Comparison of ENCODE assay signal across 1 cellular context in genomic region chr20:38633577-38634093, GRCh38.
TF ChIP-seq lines count a peak whose summit lies in the region.

No MANE protein-coding gene starts in this region.

TF ChIP-seq in H1, 55 proteins besides CTCF, POLR2A, EP300 and RAD21:
- TF ChIP-seq TBP (IDR thresholded peaks at IDR 0.05; ENCODE audit: low read depth, low read length): peak; percentile 14; the same call in 1 of the 2 replicates
- TF ChIP-seq EZH2 (IDR thresholded peaks at IDR 0.05; ENCODE audit: low read depth, low read length, severe bottlenecking): no peak
- 0 out of 2 replicates have a peak, but pooled peaks have one; percentile 31 for TF ChIP-seq TEAD4 (IDR thresholded peaks at IDR 0.05; ENCODE audit: low read depth, low read length)
- TF ChIP-seq KDM1A (IDR thresholded peaks at IDR 0.05; ENCODE audit: borderline replicate concordance, low read length): peak; percentile 94
- TF ChIP-seq CBX5 (IDR thresholded peaks at IDR 0.05; ENCODE audit: low read depth, low read length): no peak
- TF ChIP-seq E2F6 (IDR thresholded peaks at IDR 0.05): peak; percentile 73; the same call in 1 of the 2 replicates
- TF ChIP-seq TAF1 (IDR thresholded peaks at IDR 0.05; ENCODE audit: low read depth, low read length): 0 out of 2 replicates have a peak, but pooled peaks have one; percentile 34
- peak in 1 of 2 experiments; percentile 67; a peak in 1 of 4 replicates for TF ChIP-seq HDAC2 (IDR thresholded peaks at IDR 0.05; ENCODE audit: borderline replicate concordance in 1 of 2, low read depth in 2 of 2, low read length in 2 of 2)
- peak; percentile 77 for TF ChIP-seq MAX (IDR thresholded peaks at IDR 0.05)
